In genomic region chr1:109769335-109770078, GRCh38 we compare ENCODE assay signal across 1 cellular context.
TF ChIP-seq lines count a peak whose summit lies in the region.

No MANE protein-coding gene starts in this region.

TF ChIP-seq in K562, 482 proteins besides CTCF, POLR2A, EP300 and RAD21:
- TF ChIP-seq, protein P1, sequence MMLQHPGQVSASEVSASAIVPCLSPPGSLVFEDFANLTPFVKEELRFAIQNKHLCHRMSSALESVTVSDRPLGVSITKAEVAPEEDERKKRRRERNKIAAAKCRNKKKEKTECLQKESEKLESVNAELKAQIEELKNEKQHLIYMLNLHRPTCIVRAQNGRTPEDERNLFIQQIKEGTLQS (IDR thresholded peaks at IDR 0.05): peak; percentile 67
- TF ChIP-seq, protein P1 (CRISPR knock-in tag; conservative IDR thresholded peaks at IDR 0.05): no peak
- TF ChIP-seq ZNF24 (IDR thresholded peaks at IDR 0.05) (0 out of 2 replicates have a peak, but pooled peaks have one; percentile 36), FOSL1 (tag; conservative IDR thresholded peaks at IDR 0.05) (0 out of 2 replicates have a peak, but pooled peaks have one; percentile 22), JUN (IDR thresholded peaks at IDR 0.05; ENCODE audit: borderline replicate concordance, low read depth, low read length) (peak; percentile 48; the same call in 1 of the 2 replicates), JUN (CRISPR knock-in tag; IDR thresholded peaks at IDR 0.05; ENCODE audit: borderline replicate concordance) (no peak), NFRKB (IDR thresholded peaks at IDR 0.05; ENCODE audit: low read depth) (no peak), MAX (CRISPR knock-in tag; IDR thresholded peaks at IDR 0.05) (peak; percentile 35; the same call in 1 of the 2 replicates), RBM14 (IDR thresholded peaks at IDR 0.05; ENCODE audit: borderline replicate concordance, insufficient read depth, low read depth, low read length) (no peak), CBFB (CRISPR knock-in tag; IDR thresholded peaks at IDR 0.05) (no peak), NFE2 (IDR thresholded peaks at IDR 0.05; ENCODE audit: low read depth) (no peak), ZNF282 (CRISPR knock-in tag; IDR thresholded peaks at IDR 0.05) (no peak)
TF ChIP-seq in K562: peak in this region for 5.
